Comparison of ENCODE assay signal across 8 cellular contexts in genomic region chr19:55653651-55654322, GRCh38. TPM values are rescaled to one million over a fixed set of nuclear protein-coding genes. Genes with fewer than 3 reads are reported as not detected.
DNase-seq lines count a peak whose midpoint lies in the region; ATAC-seq and TF ChIP-seq lines count a peak whose summit lies in the region.

No MANE protein-coding gene starts in this region.

- ATAC-seq in HG02678 (IDR thresholded peaks at IDR 0.05; ENCODE audit: unreplicated experiment): peak; percentile 46

- 0 to 1% (median 0%) methylated on average over 57 of the region's 57 CpGs for WGBS in ovary, 3 donors
- WGBS in thyroid gland, 2 donors: 0% methylated on average over 30 to 57 of the region's 57 CpGs

- peaks cover 5% of the 10 kb centered on the region for H3K27me3 Mint-ChIP-seq in activated naive CD8-positive, alpha-beta T cell treated with anti-CD3 and anti-CD28 coated beads for 36 hours

- H3K27me3 ChIP-seq in ovary: no peaks in the 10 kb centered on the region
- no peaks in the 10 kb centered on the region for H3K27me3 ChIP-seq in thyroid gland

- DNase-seq in NCI-H1105 (lab: John Stamatoyannopoulos, UW) (peak; percentile 99), SKM-1 (lab: John Stamatoyannopoulos, UW; ENCODE audit: unreplicated experiment) (peak; percentile 64), head of caudate nucleus (peak; percentile 92 to 99 (median 98)), ovary (peak; percentile 98 to 100 (median 99)), thyroid gland (peak; percentile 98 to 99)
- peak; percentile 94 for DNase-seq in activated naive CD8-positive, alpha-beta T cell treated with anti-CD3 and anti-CD28 coated beads for 36 hours

- intact Hi-C loops in head of caudate nucleus (cut with DNase I) (loop anchor here (2.0 kb wide), 1 partner anchor 21 kb away; the partner anchor contains the start of gene EPN1), ovary (cut with DNase I) (no loop called here), thyroid gland (cut with DNase I) (loop anchor here (10.0 kb wide), 1 partner anchor 269 kb away; the partner anchor contains the start of genes RPL28 and TMEM238)

- H3K4me1 ChIP-seq in ovary (ENCODE audit: insufficient read depth): peaks cover 17% of the 10 kb centered on the region
- H3K4me1 ChIP-seq in thyroid gland: peaks cover 42 to 43% of the 10 kb centered on the region in 2 donors

- peaks cover 40% of the 10 kb centered on the region for H3K36me3 Mint-ChIP-seq in activated naive CD8-positive, alpha-beta T cell treated with anti-CD3 and anti-CD28 coated beads for 36 hours

- TF ChIP-seq POLR2A in ovary (IDR thresholded peaks at IDR 0.05) (peak; percentile 80), thyroid gland (IDR thresholded peaks at IDR 0.05) (peak; percentile 78 to 88)

- peaks cover 36% of the 10 kb centered on the region for H3K4me1 Mint-ChIP-seq in activated naive CD8-positive, alpha-beta T cell treated with anti-CD3 and anti-CD28 coated beads for 36 hours

- H3K36me3 ChIP-seq in ovary (no peaks in the 10 kb centered on the region), thyroid gland (no peaks in the 10 kb centered on the region)

- H3K9me3 ChIP-seq in ovary (no peaks in the 10 kb centered on the region), thyroid gland (no peaks in the 10 kb centered on the region)

- H3K27ac Mint-ChIP-seq in activated naive CD8-positive, alpha-beta T cell treated with anti-CD3 and anti-CD28 coated beads for 36 hours: peak overlapping the region; percentile 95

- TF ChIP-seq EP300 in ovary (IDR thresholded peaks at IDR 0.05): peak; percentile 12

- H3K4me3 Mint-ChIP-seq in activated naive CD8-positive, alpha-beta T cell treated with anti-CD3 and anti-CD28 coated beads for 36 hours: peak overlapping the region; percentile 85

- TF ChIP-seq CTCF in GM12873 (IDR thresholded peaks at IDR 0.05; ENCODE audit: insufficient read depth, low read depth, low read length, missing control alignments) (peak; percentile 100), ovary (IDR thresholded peaks at IDR 0.05) (peak; percentile 98 to 100 (median 99)), thyroid gland (IDR thresholded peaks at IDR 0.05) (peak; percentile 96 to 100 (median 100))

- H3K9me3 Mint-ChIP-seq in activated naive CD8-positive, alpha-beta T cell treated with anti-CD3 and anti-CD28 coated beads for 36 hours: no peaks in the 10 kb centered on the region

- H3K4me3 ChIP-seq in ovary: peak overlapping the region; percentile 98
- peak overlapping the region in 2 of 3 donors; percentile 27 to 76 for H3K4me3 ChIP-seq in thyroid gland (replicated peaks in 1 of 3)

- H3K27ac ChIP-seq in ovary: peak overlapping the region; percentile 91 to 99
- peak overlapping the region; percentile 94 to 99 (median 96) for H3K27ac ChIP-seq in thyroid gland

RNA-seq across cellular contexts. Expression of gene U2AF2, which starts 1.0 kb away (rescaled TPM):
- total RNA-seq in activated naive CD8-positive, alpha-beta T cell treated with anti-CD3 and anti-CD28 coated beads for 36 hours: 100 to 1,000 TPM; 341 to 345 TPM
- total RNA-seq in ovary (100 to 1,000 TPM in 6 of 7 donors, 10 to 100 TPM in 1; 76.9 to 183 (median 158) TPM), thyroid gland (100 to 1,000 TPM in 1 of 4 donors, 10 to 100 TPM in 3; 68.4 to 115 (median 85.7) TPM)
- polyA plus RNA-seq in ovary: 100 to 1,000 TPM in 1 of 2 donors, 10 to 100 TPM in 1; 27.3 to 135 TPM

RNA-seq across cellular contexts. Expression of gene CCDC106, which starts 5.8 kb away (rescaled TPM):
- total RNA-seq in activated naive CD8-positive, alpha-beta T cell treated with anti-CD3 and anti-CD28 coated beads for 36 hours: 10 to 100 TPM; 10.9 to 12.0 TPM
- total RNA-seq in ovary (10 to 100 TPM; 10.6 to 20.2 (median 14.7) TPM), thyroid gland (10 to 100 TPM; 11.2 to 23.2 (median 20.7) TPM)
- polyA plus RNA-seq in ovary: 10 to 100 TPM in 1 of 2 donors, 1 to 10 TPM in 1; 3.1 to 13.5 TPM

RNA-seq across cellular contexts. Expression of gene ZNF581, which starts 10.3 kb away (rescaled TPM):
- 10 to 100 TPM; 39.9 to 42.3 TPM for total RNA-seq in activated naive CD8-positive, alpha-beta T cell treated with anti-CD3 and anti-CD28 coated beads for 36 hours
- total RNA-seq in ovary: 10 to 100 TPM; 21.9 to 40.2 (median 34.0) TPM
- 10 to 100 TPM; 11.2 to 37.0 TPM for polyA plus RNA-seq in ovary
- total RNA-seq in thyroid gland: 10 to 100 TPM; 11.1 to 23.9 (median 15.8) TPM

RNA-seq across cellular contexts. Expression of gene ZNF580, which starts 13.0 kb away (rescaled TPM):
- total RNA-seq in activated naive CD8-positive, alpha-beta T cell treated with anti-CD3 and anti-CD28 coated beads for 36 hours: 10 to 100 TPM; 29.6 to 30.6 TPM
- total RNA-seq in ovary: 10 to 100 TPM; 24.9 to 70.6 (median 65.3) TPM
- 10 to 100 TPM; 14.5 to 37.3 TPM for polyA plus RNA-seq in ovary
- total RNA-seq in thyroid gland: 10 to 100 TPM; 29.9 to 61.1 (median 44.8) TPM

RNA-seq across cellular contexts. Expression of gene EPN1, which starts 21.2 kb away (rescaled TPM):
- 10 to 100 TPM; 37.1 to 39.5 TPM for total RNA-seq in activated naive CD8-positive, alpha-beta T cell treated with anti-CD3 and anti-CD28 coated beads for 36 hours
- 100 to 1,000 TPM in 5 of 7 donors, 10 to 100 TPM in 2; 53.4 to 187 (median 142) TPM for total RNA-seq in ovary
- polyA plus RNA-seq in ovary: 100 to 1,000 TPM in 1 of 2 donors, 10 to 100 TPM in 1; 11.0 to 106 TPM
- total RNA-seq in thyroid gland: 100 to 1,000 TPM in 1 of 4 donors, 10 to 100 TPM in 3; 34.8 to 102 (median 72.2) TPM

Comparison
In these comparisons a context has a peak if more than half of its experiments do, and no peak if none do; other contexts are left out.
1. Peak in every context shown above with its lines: DNase-seq, ATAC-seq, H3K4me3 ChIP-seq and H3K27ac ChIP-seq.
2. intact Hi-C loops: an anchor here in head of caudate nucleus (2.0 kb wide) and thyroid gland (10.0 kb wide); none called in ovary.